Comparison of ENCODE assay signal across 1 cellular context in genomic region chr19:43575955-43576451, GRCh38.
TF ChIP-seq lines count a peak whose summit lies in the region.

No MANE protein-coding gene starts in this region.

TF ChIP-seq in HepG2, 621 proteins besides CTCF, POLR2A, EP300 and RAD21:
- TF ChIP-seq FOXA3 (CRISPR knock-in tag; IDR thresholded peaks at IDR 0.05) (no peak), ZNF20 (CRISPR knock-in tag; IDR thresholded peaks at IDR 0.05) (no peak), WIZ (CRISPR knock-in tag; IDR thresholded peaks at IDR 0.05) (no peak), GABPA (IDR thresholded peaks at IDR 0.05; ENCODE audit: low read depth, low read length) (no peak), GABPA (CRISPR knock-in tag; IDR thresholded peaks at IDR 0.05; ENCODE audit: low read depth) (no peak), ZFP62 (CRISPR knock-in tag; IDR thresholded peaks at IDR 0.05) (no peak), NR3C1 (CRISPR knock-in tag; IDR thresholded peaks at IDR 0.05) (no peak), HMG20B (CRISPR knock-in tag; conservative IDR thresholded peaks at IDR 0.05) (no peak), HDAC6 (IDR thresholded peaks at IDR 0.05; ENCODE audit: low read depth, low read length) (no peak), ZBTB4 (CRISPR knock-in tag; IDR thresholded peaks at IDR 0.05; ENCODE audit: borderline replicate concordance) (0 out of 2 replicates have a peak, but pooled peaks have one; percentile 43), FOXO4 (CRISPR knock-in tag; conservative IDR thresholded peaks at IDR 0.05) (0 out of 2 replicates have a peak, but pooled peaks have one; percentile 54), HOXA5 (CRISPR knock-in tag; IDR thresholded peaks at IDR 0.05) (no peak), ZBTB33 (CRISPR knock-in tag; IDR thresholded peaks at IDR 0.05) (0 out of 2 replicates have a peak, but pooled peaks have one; percentile 39), STAG1 (CRISPR knock-in tag; IDR thresholded peaks at IDR 0.05) (no peak), RFXANK (CRISPR knock-in tag; IDR thresholded peaks at IDR 0.05) (no peak), MBNL3 (CRISPR knock-in tag; conservative IDR thresholded peaks at IDR 0.05) (no peak), HINFP (CRISPR knock-in tag; IDR thresholded peaks at IDR 0.05; ENCODE audit: low read depth) (no peak), ZFP36 (IDR thresholded peaks at IDR 0.05; ENCODE audit: borderline replicate concordance, low read depth, low read length, partially characterized antibody) (no peak), ZNF510 (CRISPR knock-in tag; IDR thresholded peaks at IDR 0.05; ENCODE audit: low read depth) (no peak), PRDM10 (CRISPR knock-in tag; IDR thresholded peaks at IDR 0.05; ENCODE audit: low read depth) (no peak), ZNF816 (CRISPR knock-in tag; IDR thresholded peaks at IDR 0.05; ENCODE audit: borderline replicate concordance) (no peak), ZNF350 (CRISPR knock-in tag; IDR thresholded peaks at IDR 0.05; ENCODE audit: borderline replicate concordance, low read depth) (no peak), ZNF766 (CRISPR knock-in tag; IDR thresholded peaks at IDR 0.05; ENCODE audit: borderline replicate concordance) (no peak), ZNF577 (CRISPR knock-in tag; IDR thresholded peaks at IDR 0.05; ENCODE audit: borderline replicate concordance, low read depth) (no peak), DMAP1 (CRISPR knock-in tag; IDR thresholded peaks at IDR 0.05) (0 out of 2 replicates have a peak, but pooled peaks have one; percentile 1), RXRA (CRISPR knock-in tag; IDR thresholded peaks at IDR 0.05) (no peak), HMGXB4 (CRISPR knock-in tag; IDR thresholded peaks at IDR 0.05; ENCODE audit: borderline replicate concordance in 1 of 2, low read depth in 1 of 2) (no peak), IKZF5 (CRISPR knock-in tag; IDR thresholded peaks at IDR 0.05) (no peak), PRPF4 (IDR thresholded peaks at IDR 0.05; ENCODE audit: low read depth, low read length, poor library complexity, severe bottlenecking) (peak; percentile 53), KDM2A (CRISPR knock-in tag; IDR thresholded peaks at IDR 0.05; ENCODE audit: borderline replicate concordance, low read depth) (no peak)
